Comparison of ENCODE assay signal across 8 cellular contexts in genomic region chr4:140237616-140238352, GRCh38.
DNase-seq lines count a peak whose midpoint lies in the region; ATAC-seq and TF ChIP-seq lines count a peak whose summit lies in the region.

No MANE protein-coding gene starts in this region.

- TF ChIP-seq POLR2A in ovary (IDR thresholded peaks at IDR 0.05) = no peak

- peak; percentile 89 for ATAC-seq in Right ventricle myocardium inferior
- no peak for ATAC-seq in HG02852 (IDR thresholded peaks at IDR 0.05; ENCODE audit: unreplicated experiment)

- 3 to 7% (median 6%) methylated on average over 16 of the region's 16 CpGs for WGBS in ovary, 3 donors

- H3K9me3 ChIP-seq in ovary = no peaks in the 10 kb centered on the region

- H3K36me3 ChIP-seq in ovary = no peaks in the 10 kb centered on the region

- peaks cover 7% of the 10 kb centered on the region for H3K4me1 ChIP-seq in ovary (ENCODE audit: insufficient read depth)

- peak overlapping the region in 1 of 2 donors; percentile 91 for H3K27ac ChIP-seq in ovary

- H3K4me3 ChIP-seq in ovary = peak overlapping the region; percentile 1

- TF ChIP-seq CTCF in ovary (IDR thresholded peaks at IDR 0.05) = no peak

- intact Hi-C loops in Right ventricle myocardium inferior (cut with DNase I) = loop anchor here (2.0 kb wide), 1 partner anchor 87 kb away; no protein-coding TSS in a partner anchor
- intact Hi-C loops in ovary (cut with DNase I) = loop anchor here in 2 of 4 donors (5.0 kb wide), 1 partner anchor 85 kb away; the partner anchor contains the start of gene MAML3 (in 2 of the 2)

- no peak for TF ChIP-seq EP300 in ovary (IDR thresholded peaks at IDR 0.05)

- DNase-seq in COLO829 (ENCODE audit: low spot score) (peak; percentile 76), NCI-H146 (lab: John Stamatoyannopoulos, UW) (peak; percentile 96), UCSD-AML1 (lab: John Stamatoyannopoulos, UW; ENCODE audit: unreplicated experiment) (peak; percentile 80), Right ventricle myocardium inferior (ENCODE audit: missing footprints) (peak; percentile 91), ovary (peak; percentile 63 to 81 (median 71))
- DNase-seq in activated CD4-positive, CD25-positive, alpha-beta regulatory T cell (lab: John Stamatoyannopoulos, UW) = no peak
- DNase-seq in stimulated activated CD4-positive, alpha-beta T cell treated with anti-CD3 and anti-CD28 coated beads, Interleukin-12 subunit alpha, Interleukin-12 subunit beta, amount 100 ng/mL, for 4 hours = no peak

- no peaks in the 10 kb centered on the region for H3K27me3 ChIP-seq in ovary

Comparison
In these comparisons a context has a peak if more than half of its experiments do, and no peak if none do; other contexts are left out.
1. DNase-seq: peak in COLO829 (single experiment), NCI-H146 (single experiment), UCSD-AML1 (single experiment), Right ventricle myocardium inferior (single experiment) and ovary (5 of 5); none in activated CD4-positive, CD25-positive, alpha-beta regulatory T cell (0 of 4) and stimulated activated CD4-positive, alpha-beta T cell treated with anti-CD3 and anti-CD28 coated beads, Interleukin-12 subunit alpha, Interleukin-12 subunit beta, amount 100 ng/mL, for 4 hours (single experiment).